19 cellular contexts compared by ENCODE assay signal in genomic region chr4:1952046-1952700, GRCh38. TPM values are rescaled to one million over a fixed set of nuclear protein-coding genes. Genes with fewer than 3 reads are reported as not detected.
DNase-seq lines count a peak whose midpoint lies in the region; ATAC-seq and TF ChIP-seq lines count a peak whose summit lies in the region.
"Had no signal": no experiment of that assay in that cellular context is flagged by ENCODE, and none has a peak within 500 bp of the region (broad histone marks: within the 10 kb centered on the region; RNA-seq: fewer than 3 reads in every experiment).

No MANE protein-coding gene starts in this region.

- no peak overlapping the region for H2AK5ac ChIP-seq in neuronal stem cell (ENCODE audit: low read depth, low read length)

- no peak overlapping the region for H3K4me3 Mint-ChIP-seq in CD14-positive monocyte
- no peak overlapping the region for H3K4me3 Mint-ChIP-seq in activated T-helper 17 cell treated with anti-CD3 and anti-CD28 coated beads, Interleukin-2, amount 50 U/mL, for 72 hours
- H3K4me3 Mint-ChIP-seq: CD8-positive, alpha-beta T cell had no signal

- no peak overlapping the region for H2BK120ac ChIP-seq in neuronal stem cell (ENCODE audit: low read depth, low read length)

- peak overlapping the region in 1 of 2 donors; percentile 4 for H3K4me3 ChIP-seq in neuronal stem cell (ENCODE audit: low read length in 2 of 2)
- H3K4me3 ChIP-seq: A549, MG63, PC-9 had no signal

- peak overlapping the region in 1 of 7 donors; percentile 37 for H3K27ac Mint-ChIP-seq in CD14-positive monocyte
- H3K27ac Mint-ChIP-seq in activated T-helper 17 cell treated with anti-CD3 and anti-CD28 coated beads, Interleukin-2, amount 50 U/mL, for 72 hours = no peak overlapping the region
- H3K27ac Mint-ChIP-seq: CD8-positive, alpha-beta T cell had no signal

- H3K36me3 Mint-ChIP-seq in CD14-positive monocyte = peaks cover 55 to 91% of the 10 kb centered on the region in 2 donors
- peaks cover 91% of the 10 kb centered on the region for H3K36me3 Mint-ChIP-seq in activated T-helper 17 cell treated with anti-CD3 and anti-CD28 coated beads, Interleukin-2, amount 50 U/mL, for 72 hours (ENCODE audit: low read depth)

- no peak overlapping the region for H2BK15ac ChIP-seq in neuronal stem cell (ENCODE audit: low read length)

- peaks cover 61 to 99% of the 10 kb centered on the region in 2 donors for H3K36me3 ChIP-seq in neuronal stem cell (replicated peaks in 1 of 2; ENCODE audit: control insufficient read depth in 2 of 2, insufficient read depth in 2 of 2, low read length in 2 of 2)

- H3K9ac ChIP-seq in neuronal stem cell (ENCODE audit: low read depth, low read length, poor library complexity) = no peak overlapping the region

- H3K4ac ChIP-seq in neuronal stem cell (ENCODE audit: low read length) = no peak overlapping the region

- H3K4me2 ChIP-seq in neuronal stem cell (ENCODE audit: insufficient read depth, low read length, poor library complexity, severe bottlenecking) = no peak overlapping the region
- H3K4me2 ChIP-seq: A549, PC-9 had no signal

- in situ Hi-C loops in G401 (cut with HindIII; ENCODE audit: low sequenced_read_pairs) = no loop called here

- H2BK5ac ChIP-seq in neuronal stem cell (ENCODE audit: low read length) = no peak overlapping the region

- H3K27ac ChIP-seq in angular gyrus (ENCODE audit: low read depth, low read length) (peak overlapping the region; percentile 72), neuronal stem cell (replicated peaks; ENCODE audit: low read length) (no peak overlapping the region)
- H3K27ac ChIP-seq: A549, PC-9 had no signal

- no peak overlapping the region for H2BK12ac ChIP-seq in neuronal stem cell (ENCODE audit: low read length)

- H3K4me1 Mint-ChIP-seq in CD14-positive monocyte = no peaks in the 10 kb centered on the region
- no peaks in the 10 kb centered on the region for H3K4me1 Mint-ChIP-seq in activated T-helper 17 cell treated with anti-CD3 and anti-CD28 coated beads, Interleukin-2, amount 50 U/mL, for 72 hours

- peaks cover 10% of the 10 kb centered on the region for H3K79me1 ChIP-seq in neuronal stem cell (ENCODE audit: low read depth, low read length)

- WGBS in neuronal stem cell (ENCODE audit: extremely low coverage in 2 of 2, insufficient read length in 2 of 2, insufficient replicate concordance in 1 of 2), 2 donors = no CpG with 5 or more reads among the region's 20 CpGs

- no peak overlapping the region for H3K18ac ChIP-seq in neuronal stem cell (ENCODE audit: low read length)

- DNase-seq in G401 (ENCODE audit: low spot score) (peak; percentile 60), cerebellum (ENCODE audit: low spot score) (peak; percentile 53), neuronal stem cell (ENCODE audit: low spot score) (no peak), CD14-positive monocyte (ENCODE audit: low spot score) (no peak), NCI-H748 (lab: John Stamatoyannopoulos, UW; ENCODE audit: unreplicated experiment) (no peak)
- DNase-seq: Caco-2; CD8-positive, alpha-beta T cell; EL; GF-D8; KBM-7; MG63; NCI-H2029 treated with DMSO at 0.1 percent for 48 hours; NCI-H446 treated with DMSO at 0.1 percent for 48 hours; NCI-H526; PC-9; SHP77 had no signal

- H3K9me3 Mint-ChIP-seq in CD14-positive monocyte = no peaks in the 10 kb centered on the region
- H3K9me3 Mint-ChIP-seq in activated T-helper 17 cell treated with anti-CD3 and anti-CD28 coated beads, Interleukin-2, amount 50 U/mL, for 72 hours = no peaks in the 10 kb centered on the region
- H3K9me3 Mint-ChIP-seq: CD8-positive, alpha-beta T cell had no signal

- no peak overlapping the region for H3K14ac ChIP-seq in neuronal stem cell (ENCODE audit: low read length)

- H3K9me3 ChIP-seq in neuronal stem cell (replicated peaks in 1 of 2; ENCODE audit: control insufficient read depth in 2 of 2, insufficient read depth in 1 of 2, low read depth in 1 of 2, low read length in 2 of 2) = no peaks in the 10 kb centered on the region
- H3K9me3 ChIP-seq: A549, Caco-2, MG63 had no signal

- no peak overlapping the region for H4K8ac ChIP-seq in neuronal stem cell (ENCODE audit: low read depth, low read length)

- H4K91ac ChIP-seq in neuronal stem cell (ENCODE audit: low read depth, low read length, poor library complexity) = no peak overlapping the region

- peak overlapping the region; percentile 60 for H3K23ac ChIP-seq in neuronal stem cell (ENCODE audit: low read depth, low read length, poor library complexity)

- H3K4me1 ChIP-seq in neuronal stem cell (ENCODE audit: control insufficient read depth in 2 of 2, insufficient read depth in 1 of 2, low read depth in 1 of 2, low read length in 2 of 2) = no peaks in the 10 kb centered on the region
- H3K4me1 ChIP-seq: A549, Caco-2 had no signal

- intact Hi-C loops in CD14-positive monocyte (cut with micrococcal nuclease) = no loop called here

- H2AFZ ChIP-seq in neuronal stem cell (ENCODE audit: low read length) = no peak overlapping the region
- H2AFZ ChIP-seq: PC-9 had no signal

- no peaks in the 10 kb centered on the region for H3K27me3 ChIP-seq in neuronal stem cell (ENCODE audit: control insufficient read depth in 3 of 3, insufficient read depth in 3 of 3, low read depth in 1 of 3, low read length in 3 of 3)
- H3K27me3 ChIP-seq: MG63 had no signal

- ATAC-seq in activated T-helper 17 cell treated with anti-CD3 and anti-CD28 coated beads, Interleukin-2, amount 50 U/mL, for 72 hours (replicated peaks) = no peak
- ATAC-seq: CD8-positive, alpha-beta T cell had no signal

- peaks cover 0 to 1% (median 0%) of the 10 kb centered on the region in 3 donors for H3K27me3 Mint-ChIP-seq in CD14-positive monocyte (ENCODE audit: low read depth in 3 of 3)
- no peaks in the 10 kb centered on the region for H3K27me3 Mint-ChIP-seq in activated T-helper 17 cell treated with anti-CD3 and anti-CD28 coated beads, Interleukin-2, amount 50 U/mL, for 72 hours

- TF ChIP-seq CTCF in CD14-positive monocyte (IDR thresholded peaks at IDR 0.05) = no peak

RNA-seq across cellular contexts. Expression of gene NELFA, which starts 56.6 kb away (rescaled TPM):
- 32.5 and 38.1 TPM in 2 replicates for total RNA-seq in G401 (2014; rRNA removed; shearing (Covaris generic))
- 24.0 TPM for total RNA-seq in cerebellum
- 42.9 TPM for polyA plus RNA-seq in neuronal stem cell (2013, experiment 1 of 2)
- polyA plus RNA-seq in neuronal stem cell (2013, experiment 2 of 2) = 44.3 TPM
- 10 to 100 TPM; 10.0 to 10.5 TPM for polyA plus RNA-seq in CD14-positive monocyte
- 10 to 100 TPM; 40.8 to 42.7 TPM for total RNA-seq in activated T-helper 17 cell treated with anti-CD3 and anti-CD28 coated beads, Interleukin-2, amount 50 U/mL, for 72 hours

Comparison
In these comparisons a context has a peak if more than half of its experiments do, and no peak if none do; other contexts are left out.
1. DNase-seq: peak in G401 (single experiment) and cerebellum (single experiment); none in neuronal stem cell (single experiment), CD14-positive monocyte (single experiment) and NCI-H748 (single experiment).